In the genomic region with DNA sequence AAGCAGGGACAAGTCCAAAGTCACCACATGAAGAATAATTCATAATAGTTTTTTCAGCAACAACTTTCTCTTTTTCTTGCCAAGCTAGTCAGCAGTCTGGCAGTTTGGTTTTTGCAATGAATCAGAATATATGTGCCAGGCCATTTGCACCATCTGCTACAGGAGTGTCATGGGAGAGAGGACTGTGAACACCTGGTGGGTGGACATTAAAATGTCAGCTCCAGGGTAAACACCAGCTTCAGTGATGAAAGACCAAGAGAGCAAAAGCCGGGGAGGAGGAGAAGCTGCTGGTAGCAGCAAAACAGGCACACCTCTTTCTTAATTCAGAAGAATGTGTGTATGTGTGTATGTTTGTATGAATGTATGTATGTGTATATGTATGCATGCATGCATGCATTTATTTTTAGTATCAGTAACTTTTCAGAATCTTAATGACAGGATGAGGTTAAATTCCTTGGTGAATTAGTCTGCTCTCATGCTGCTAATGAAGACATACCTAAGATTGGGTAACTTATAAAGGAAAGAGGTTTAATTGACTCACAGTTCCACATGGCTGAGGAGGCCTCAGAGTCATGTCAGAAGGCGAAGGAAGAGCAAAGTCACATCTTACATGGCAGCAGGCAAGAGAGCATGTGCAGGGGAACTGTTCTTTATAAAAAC, we compare ENCODE assay signal across 23 cellular contexts.
DNase-seq lines count a peak whose midpoint lies in the region; ATAC-seq and TF ChIP-seq lines count a peak whose summit lies in the region.
"Had no signal": no experiment of that assay in that cellular context is flagged by ENCODE, and none has a peak within 500 bp of the region (broad histone marks: within the 10 kb centered on the region; RNA-seq: fewer than 3 reads in every experiment).

No MANE protein-coding gene starts in this region.

- intact Hi-C loops in lower lobe of right lung (cut with DNase I) = no loop called here

- no CpG with 5 or more reads among the region's 2 CpGs for WGBS in trophoblast cell (ENCODE audit: extremely low coverage, insufficient coverage, insufficient read length)

- no peak overlapping the region for H3K18ac ChIP-seq in trophoblast cell (ENCODE audit: low read length)

- no peak for ATAC-seq in lower lobe of right lung
- ATAC-seq: left ventricle myocardium superior, mucosa of descending colon, right cardiac atrium had no signal

- H3K9ac ChIP-seq in trophoblast cell (ENCODE audit: low read length) = peak overlapping the region; percentile 48
- H3K9ac ChIP-seq: parathyroid adenoma had no signal

- H3K36me3 ChIP-seq in trophoblast cell (ENCODE audit: control insufficient read depth in 1 of 2, insufficient read depth in 2 of 2, low read length in 2 of 2) = no peaks in the 10 kb centered on the region
- H3K36me3 ChIP-seq in lower lobe of right lung = no peaks in the 10 kb centered on the region
- H3K36me3 ChIP-seq: esophagus squamous epithelium had no signal

- H3K4me1 ChIP-seq in trophoblast cell (ENCODE audit: control insufficient read depth in 1 of 2, insufficient read depth in 2 of 2, low read length in 2 of 2) (no peaks in the 10 kb centered on the region), lower lobe of right lung (no peaks in the 10 kb centered on the region)
- H3K4me1 ChIP-seq: parathyroid adenoma had no signal

- no peak overlapping the region for H2BK5ac ChIP-seq in trophoblast cell (ENCODE audit: low read depth, low read length, poor library complexity)

- peaks cover 6% of the 10 kb centered on the region for H3K9me3 ChIP-seq in trophoblast cell (ENCODE audit: insufficient read depth, low read depth, low read length)
- H3K9me3 ChIP-seq in lower lobe of right lung = peaks cover 21% of the 10 kb centered on the region

- no peak overlapping the region for H2AFZ ChIP-seq in trophoblast cell (ENCODE audit: insufficient read depth, low read length, poor library complexity)
- H2AFZ ChIP-seq: parathyroid adenoma had no signal

- H3K23ac ChIP-seq in trophoblast cell (ENCODE audit: low read length) = no peak overlapping the region

- H4K8ac ChIP-seq in trophoblast cell (ENCODE audit: low read depth, low read length) = peak overlapping the region; percentile 19

- H4K12ac ChIP-seq in trophoblast cell (ENCODE audit: low read depth, low read length) = no peak overlapping the region

- no peak overlapping the region for H4K91ac ChIP-seq in trophoblast cell (ENCODE audit: low read depth, low read length)

- no peak overlapping the region for H2BK120ac ChIP-seq in trophoblast cell (ENCODE audit: insufficient read depth, low read length, poor library complexity)

- H3K4me3 ChIP-seq in epithelial cell of esophagus (ENCODE audit: low read length) = no peak overlapping the region
- no peak overlapping the region for H3K4me3 ChIP-seq in trophoblast cell (ENCODE audit: low read depth, low read length)
- H3K4me3 ChIP-seq in lower lobe of right lung = no peak overlapping the region
- H3K4me3 ChIP-seq: esophagus squamous epithelium, mucosa of descending colon had no signal

- H3K27ac ChIP-seq in trophoblast cell (ENCODE audit: low read depth, low read length) (no peak overlapping the region), lower lobe of right lung (no peak overlapping the region)
- H3K27ac ChIP-seq: esophagus squamous epithelium, parathyroid adenoma had no signal

- no peak for TF ChIP-seq CTCF in epithelial cell of esophagus (IDR thresholded peaks at IDR 0.05; ENCODE audit: insufficient read depth, low read depth, low read length, missing control alignments)
- no peak for TF ChIP-seq CTCF in lower lobe of right lung (IDR thresholded peaks at IDR 0.05)

- no peaks in the 10 kb centered on the region for H3K79me1 ChIP-seq in trophoblast cell (ENCODE audit: low read length)

- H2AK5ac ChIP-seq in trophoblast cell (ENCODE audit: low read length) = no peak overlapping the region

- no peak overlapping the region for H3K4me2 ChIP-seq in trophoblast cell (ENCODE audit: low read length)

- DNase-seq in HS-5 (ENCODE audit: low read depth) (peak; percentile 10), NCI-H748 treated with DMSO at 0.1 percent for 48 hours (lab: John Stamatoyannopoulos, UW) (peak; percentile 41), epithelial cell of esophagus (ENCODE audit: low read depth) (peak; percentile 55), trophoblast cell (peak; percentile 11 to 42), lower lobe of right lung (no peak), T-helper 9 cell (no peak), HUDEP-2 (lab: John Stamatoyannopoulos, UW; ENCODE audit: unreplicated experiment in 76 of 76) (no peak)
- DNase-seq: activated CD4-positive, alpha-beta memory T cell treated with anti-CD3 and anti-CD28 coated beads for 36 hours; activated CD4-positive, CD25-positive, alpha-beta regulatory T cell; activated naive CD8-positive, alpha-beta T cell treated with anti-CD3 and anti-CD28 coated beads, Interleukin-2, amount 10 ng/mL, durations not matched to agents 7 days and 5 days; effector CD4-positive, alpha-beta T cell; esophagus squamous epithelium; left ventricle myocardium superior; MM.1S; mucosa of descending colon; NCI-H526 treated with DMSO at 0.1 percent for 48 hours; nephron progenitor cell; right cardiac atrium; SIG-M5; stimulated activated CD4-positive, alpha-beta T cell treated with anti-CD3 and anti-CD28 coated beads, Interleukin-4, amount 100 ng/mL, for 4 hours; stimulated activated naive CD4-positive, alpha-beta T cell treated with Interleukin-2 at 50 U/mL for 16 hours; SW 1271 had no signal

- no peak overlapping the region for H2BK12ac ChIP-seq in trophoblast cell (ENCODE audit: low read length)

- H3K79me2 ChIP-seq in trophoblast cell (ENCODE audit: control insufficient read depth, insufficient read depth, low read length, poor library complexity) = no peaks in the 10 kb centered on the region
- H3K79me2 ChIP-seq: parathyroid adenoma had no signal

- H3K14ac ChIP-seq in trophoblast cell (ENCODE audit: low read length) = no peak overlapping the region

- H3K4ac ChIP-seq in trophoblast cell (ENCODE audit: low read depth, low read length) = no peak overlapping the region

- H3K27me3 ChIP-seq in trophoblast cell (ENCODE audit: insufficient read depth, low read length) (no peaks in the 10 kb centered on the region), lower lobe of right lung (ENCODE audit: low read depth) (no peaks in the 10 kb centered on the region)

Comparison
In these comparisons a context has a peak if more than half of its experiments do, and no peak if none do; other contexts are left out.
1. DNase-seq: peak in HS-5 (single experiment), NCI-H748 treated with DMSO at 0.1 percent for 48 hours (single experiment), epithelial cell of esophagus (single experiment) and trophoblast cell (2 of 2); none in lower lobe of right lung (single experiment), T-helper 9 cell (single experiment) and HUDEP-2 (0 of 76).